In the genomic region with DNA sequence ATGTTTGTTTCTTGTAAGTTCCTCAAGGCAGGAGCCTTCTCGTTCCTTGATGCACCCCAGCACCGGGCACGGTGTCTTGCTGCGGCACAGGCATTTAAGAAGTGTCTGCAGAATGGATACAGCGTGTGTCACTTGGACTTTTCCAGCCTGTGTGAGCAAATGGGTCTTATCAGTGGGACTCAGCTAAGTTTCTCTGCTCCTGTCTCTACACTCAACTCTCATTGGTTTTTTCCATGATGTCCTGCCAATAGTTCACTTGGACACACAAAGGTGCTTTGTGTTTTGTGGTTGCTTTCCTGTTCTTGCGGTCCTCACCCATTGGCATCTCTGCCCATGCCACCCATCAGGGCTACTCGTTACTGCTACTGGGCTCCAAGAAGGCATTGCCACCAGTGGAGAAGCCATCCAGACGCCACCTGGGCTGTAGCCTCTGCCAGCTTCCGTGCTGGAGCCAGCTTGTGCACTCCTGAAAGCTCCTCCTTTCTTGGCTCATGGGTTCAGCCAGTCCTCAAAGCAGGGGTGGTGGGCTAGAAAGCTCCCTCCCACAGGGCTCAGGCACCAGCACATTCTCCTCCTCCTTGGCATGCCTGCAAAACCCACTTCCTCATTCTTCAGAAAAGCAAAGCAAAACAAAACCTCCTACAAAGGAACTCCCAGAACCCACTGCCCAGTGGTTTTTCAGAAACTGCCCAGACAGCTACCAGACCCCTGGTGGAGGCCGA, we compare ENCODE assay signal across 8 cellular contexts. TPM values are rescaled to one million over a fixed set of nuclear protein-coding genes. Genes with fewer than 3 reads are reported as not detected.
A peak's percentile ranks its signal among the peaks of the same experiment; 100 is the strongest.
DNase-seq lines count a peak whose midpoint lies in the region; ATAC-seq, FAIRE-seq and TF ChIP-seq lines count a peak whose summit lies in the region.

No MANE protein-coding gene starts in this region.

- H3K9ac ChIP-seq in K562 (ENCODE audit: insufficient read depth in 1 of 2, low read depth in 2 of 2, low read length in 2 of 2) (peak overlapping the region in 1 of 2 experiments; percentile 80; a peak in 1 of 4 replicates), HepG2 (ENCODE audit: insufficient read depth, low read depth, low read length) (peak overlapping the region; percentile 58)

- peak overlapping the region; percentile 39; the same call in 1 of the 2 replicates for H3K4me2 ChIP-seq in K562 (ENCODE audit: insufficient read depth, low read length)
- H3K4me2 ChIP-seq in HepG2 (ENCODE audit: low read depth, low read length): peak overlapping the region; percentile 75

- H3K79me2 ChIP-seq in K562 (ENCODE audit: control insufficient read depth, insufficient read depth, low read length) (no peaks in the 10 kb centered on the region), HepG2 (ENCODE audit: insufficient read depth, low read length) (no peaks in the 10 kb centered on the region)

- TF ChIP-seq EP300 in K562 (IDR thresholded peaks at IDR 0.05; ENCODE audit: low read length) (no peak), HepG2 (IDR thresholded peaks at IDR 0.05; ENCODE audit: low read depth in 2 of 2, low read length in 2 of 2) (peak in 1 of 2 experiments; percentile 50; a peak in 2 of 4 replicates), HepG2 (CRISPR knock-in tag; IDR thresholded peaks at IDR 0.05; ENCODE audit: borderline replicate concordance) (0 out of 2 replicates have a peak, but pooled peaks have one; percentile 9)

- POLR2A ChIA-PET in K562 (lab: Yijun Ruan, JAX) (interaction anchor here (0.8 to 2.2 kb wide), 4 partner anchors 12 to 187 kb away, joined by 3 to 12 read pairs (median 4); no protein-coding TSS in a partner anchor), HepG2 (lab: Yijun Ruan, JAX) (interaction anchor here (0.7 to 4.9 kb wide), 23 partner anchors 8 to 207 kb away, joined by 3 to 73 read pairs (median 7); a partner anchor contains a TSS)

- H3K4me3 ChIP-seq in K562 (no peak overlapping the region), HepG2 (replicated peaks in 1 of 3; ENCODE audit: insufficient read depth in 1 of 3, low read depth in 2 of 3, low read length in 3 of 3) (peak overlapping the region; percentile 8 to 59 (median 14); a peak in 5 of 6 replicates), thyroid gland (replicated peaks in 1 of 3) (no peak overlapping the region)
- H3K4me3 ChIP-seq in effector memory CD4-positive, alpha-beta T cell (ENCODE audit: insufficient read depth, low read depth, low read length, poor library complexity, severe bottlenecking): no peak overlapping the region

- no peaks in the 10 kb centered on the region for H3K9me1 ChIP-seq in K562 (ENCODE audit: control insufficient read depth, insufficient read depth, low read length)

- TF ChIP-seq RAD21 in K562 (CRISPR knock-in tag; conservative IDR thresholded peaks at IDR 0.05 in 1 of 2, IDR thresholded peaks at IDR 0.05 in 1 of 2) (no peak), HepG2 (CRISPR knock-in tag; IDR thresholded peaks at IDR 0.05) (no peak)

- TF ChIP-seq CTCF in K562 (IDR thresholded peaks at IDR 0.05 in 2 of 3, conservative IDR thresholded peaks at IDR 0.05 in 1 of 3; ENCODE audit: insufficient read depth in 2 of 3, low read depth in 1 of 3, low read length in 3 of 3) (no peak), HepG2 (CRISPR knock-in tag; IDR thresholded peaks at IDR 0.05) (peak; percentile 11; the same call in 1 of the 2 replicates), thyroid gland (IDR thresholded peaks at IDR 0.05) (no peak), GM10266 (IDR thresholded peaks at IDR 0.05; ENCODE audit: control insufficient read depth, insufficient read depth, low read depth, missing control alignments) (no peak)

- intact Hi-C loops in K562 (cut with micrococcal nuclease): no loop called here
- intact Hi-C loops in HepG2 (cut with micrococcal nuclease; ENCODE audit: unreplicated experiment): loop anchor here (2.0 kb wide), 1 partner anchor 14 kb away; no protein-coding TSS in a partner anchor
- intact Hi-C loops in thyroid gland (cut with DNase I): no loop called here

- CTCF ChIA-PET in K562 (lab: Yijun Ruan, JAX; ENCODE audit: low intra/inter-chr PET ratio): no interaction called here
- CTCF ChIA-PET in HepG2 (lab: Yijun Ruan, JAX; ENCODE audit: low intra/inter-chr PET ratio, low total read pairs): no interaction called here

- H2AFZ ChIP-seq in K562 (ENCODE audit: low read depth, low read length) (peak overlapping the region; percentile 70), HepG2 (ENCODE audit: low read length) (no peak overlapping the region)

- TF ChIP-seq POLR2A in K562 (conservative IDR thresholded peaks at IDR 0.05) (no peak), HepG2 (IDR thresholded peaks at IDR 0.05; ENCODE audit: insufficient read depth in 1 of 2, low read depth in 2 of 2, low read length in 2 of 2) (peak; percentile 30 to 62; a peak in 3 of 4 replicates), thyroid gland (IDR thresholded peaks at IDR 0.05) (peak in 1 of 2 donors; percentile 61)

- H3K4me1 ChIP-seq in K562 (replicated peaks in 1 of 2; ENCODE audit: control insufficient read depth in 2 of 2, insufficient read depth in 2 of 2, low read length in 2 of 2): peaks cover 8 to 21% of the 10 kb centered on the region in 2 experiments; a peak in 4 of 5 replicates
- H3K4me1 ChIP-seq in HepG2 (ENCODE audit: insufficient read depth, low read length): peaks cover 83% of the 10 kb centered on the region
- H3K4me1 ChIP-seq in thyroid gland: peaks cover 26 to 43% of the 10 kb centered on the region in 2 donors
- peaks cover 9% of the 10 kb centered on the region for H3K4me1 ChIP-seq in effector memory CD4-positive, alpha-beta T cell (ENCODE audit: control insufficient read depth, insufficient read depth, low read length, poor library complexity, severe bottlenecking)

- BruUV-seq in K562 (replicated peaks; lab: Mats Ljungman, UMichigan): no TSS peak
- BruUV-seq in HepG2 (replicated peaks; lab: Mats Ljungman, UMichigan): no TSS peak

- DNase-seq in Daoy (ENCODE audit: low read depth): peak; percentile 85
- DNase-seq in H4 (ENCODE audit: low spot score): peak; percentile 98
- peak; percentile 5 for DNase-seq in NCI-H2029 (lab: John Stamatoyannopoulos, UW)
- peak in 1 of 4 experiments; percentile 28 for DNase-seq in K562 (ENCODE audit: extremely low read depth in 1 of 4, low spot score in 3 of 4)
- peak; percentile 80 for DNase-seq in HepG2 (ENCODE audit: low spot score)
- DNase-seq in thyroid gland: peak; percentile 91 to 92
- no peak for DNase-seq in effector memory CD4-positive, alpha-beta T cell
- no peak for DNase-seq in GM10266 (ENCODE audit: extremely low spot score)

- FAIRE-seq in K562 (lab: Jason Lieb, UNC): peak; percentile 44
- peak; percentile 28 for FAIRE-seq in HepG2 (lab: Jason Lieb, UNC)

- H3K36me3 ChIP-seq in K562 (ENCODE audit: control insufficient read depth, insufficient read depth, low read length): no peaks in the 10 kb centered on the region; the same call in 2 of the 3 replicates
- no peaks in the 10 kb centered on the region for H3K36me3 ChIP-seq in HepG2 (replicated peaks in 1 of 2; ENCODE audit: control insufficient read depth in 1 of 2, insufficient read depth in 2 of 2, low read length in 2 of 2)
- no peaks in the 10 kb centered on the region for H3K36me3 ChIP-seq in thyroid gland
- H3K36me3 ChIP-seq in effector memory CD4-positive, alpha-beta T cell (ENCODE audit: control insufficient read depth, insufficient read depth, low read length): no peaks in the 10 kb centered on the region

- H3K27me3 ChIP-seq in K562 (ENCODE audit: control insufficient read depth in 2 of 2, insufficient read depth in 2 of 2, low read length in 2 of 2) (no peaks in the 10 kb centered on the region), HepG2 (ENCODE audit: control insufficient read depth in 1 of 2, insufficient read depth in 2 of 2, low read length in 2 of 2) (no peaks in the 10 kb centered on the region), thyroid gland (no peaks in the 10 kb centered on the region)
- H3K27me3 ChIP-seq in effector memory CD4-positive, alpha-beta T cell (replicated peaks; ENCODE audit: control insufficient read depth, insufficient read depth, low read length, poor library complexity, severe bottlenecking): no peaks in the 10 kb centered on the region

- in situ Hi-C loops in K562 (cut with MboI): no loop called here
- in situ Hi-C loops in HepG2 (cut with HindIII; ENCODE audit: extremely low pct_ligation_motif_present, low pct_unique_long_range_greater_than_20kb): no loop called here

- ATAC-seq in K562 (peak; percentile 60), HepG2 (peak; percentile 53)

- H3K9me3 ChIP-seq in K562 (replicated peaks; ENCODE audit: control insufficient read depth, insufficient read depth, low read depth, low read length) (no peaks in the 10 kb centered on the region), HepG2 (ENCODE audit: low read length) (no peaks in the 10 kb centered on the region), thyroid gland (no peaks in the 10 kb centered on the region)
- no peaks in the 10 kb centered on the region for H3K9me3 ChIP-seq in effector memory CD4-positive, alpha-beta T cell (ENCODE audit: control insufficient read depth, low read length)

- H3K27ac ChIP-seq in K562 (ENCODE audit: extremely low read depth, low read depth, low read length) (no peak overlapping the region), HepG2 (ENCODE audit: extremely low read length, insufficient read depth, low read length) (peak overlapping the region; percentile 73), thyroid gland (peak overlapping the region; percentile 57 to 70 (median 59))
- no peak overlapping the region for H3K27ac ChIP-seq in effector memory CD4-positive, alpha-beta T cell (ENCODE audit: insufficient read depth, low read length, poor library complexity, severe bottlenecking)

- 27% methylated on average over 10 of the region's 10 CpGs for WGBS in K562 (ENCODE audit: insufficient coverage, low coverage, missing lambda C conversion rate)
- WGBS in HepG2 (ENCODE audit: low lambda C conversion rate): 44% methylated on average over 10 of the region's 10 CpGs
- 64% methylated on average over 9 to 10 of the region's 10 CpGs for WGBS in thyroid gland, 2 donors

- H4K20me1 ChIP-seq in K562 (replicated peaks; ENCODE audit: control insufficient read depth, insufficient read depth, low read length) (no peaks in the 10 kb centered on the region), HepG2 (ENCODE audit: insufficient read depth, low read length) (no peaks in the 10 kb centered on the region)

RNA-seq across cellular contexts. Expression of a gene that starts 41.4 kb away (rescaled TPM):
- total RNA-seq in Daoy (2014; rRNA removed; shearing (Covaris generic)): not detected in 2 replicates
- total RNA-seq in H4 (2014; rRNA removed; shearing (Covaris generic)): 0.70 and 3.3 TPM in 2 replicates
- not detected in 2 replicates for total RNA-seq in K562 (2011; cell fraction: chromatin; rRNA removed; ENCODE audit: low replicate concordance)
- not detected in 2 replicates for total RNA-seq in K562 (2011; cell fraction: nucleolus; rRNA removed)
- not detected in 2 replicates for total RNA-seq in K562 (2011; cell fraction: nucleoplasm; rRNA removed)
- total RNA-seq in K562 (2014; rRNA removed) (0.24 TPM in 1 of 2 replicates, not detected in the other), K562 (2014; rRNA removed; fragmentation: Illumina TruSeq; extraction: Trizol) (not detected in 2 replicates), K562 (2015; rRNA removed; fragmentation: Illumina TruSeq; extraction: Trizol) (not detected in 2 replicates), K562 (2021) (0.13 TPM in 1 of 2 replicates, not detected in the other), HepG2 (2016; rRNA removed; fragmentation: Illumina TruSeq; extraction: Trizol) (1.9 and 3.6 TPM in 2 replicates), thyroid gland (1 to 10 TPM; 2.7 to 6.1 (median 3.6) TPM)
- polyA plus RNA-seq in K562 (2011; rRNA removed) (not detected in 2 replicates), K562 (2014; fragmentation: Illumina TruSeq; extraction: Trizol) (not detected in 2 replicates), K562 (2014; fragmentation: Nextera tagmentation; extraction: Ambion mirVana) (under 1 TPM in 1 of 2 experiments, not detected in 1; 0.13 TPM), K562 (2014; rRNA removed) (not detected in 2 replicates), HepG2 (2011; rRNA removed) (4.7 and 7.3 TPM in 2 replicates)
- polyA plus RNA-seq in K562 (2011; cell fraction: cytosol; rRNA removed): not detected in 2 replicates
- not detected in 2 replicates for polyA plus RNA-seq in K562 (2011; cell fraction: nucleus; rRNA removed)
- 0.12 TPM in 1 of 2 replicates, not detected in the other for polyA plus RNA-seq in K562 (2012)
- not detected in 2 replicates for polyA minus RNA-seq in K562 (2011; rRNA and poly(A)+ RNA removed)
- not detected in 2 replicates for polyA minus RNA-seq in K562 (2011; cell fraction: cytosol; rRNA and poly(A)+ RNA removed)
- polyA minus RNA-seq in K562 (2011; cell fraction: nucleus; rRNA and poly(A)+ RNA removed): not detected in 2 replicates
- 0.88 and 1.0 TPM in 2 replicates for total RNA-seq in HepG2 (2016; cell fraction: cytosol; rRNA removed; fragmentation: Illumina TruSeq; extraction: Trizol; ENCODE audit: low read depth)
- total RNA-seq in HepG2 (2016; cell fraction: insoluble cytoplasmic fraction; rRNA removed; fragmentation: Illumina TruSeq; extraction: Trizol): 2.6 and 4.1 TPM in 2 replicates
- total RNA-seq in HepG2 (2016; cell fraction: membrane; rRNA removed; fragmentation: Illumina TruSeq; extraction: Trizol): 0.93 and 1.1 TPM in 2 replicates
- 2.8 and 3.1 TPM in 2 replicates for total RNA-seq in HepG2 (2016; cell fraction: nucleus; rRNA removed; fragmentation: Illumina TruSeq; extraction: Trizol)
- 6.0 and 6.1 TPM in 2 replicates for polyA plus RNA-seq in HepG2 (2011; cell fraction: cytosol; rRNA removed)
- polyA plus RNA-seq in HepG2 (2011; cell fraction: nucleus; rRNA removed): 2.0 and 2.8 TPM in 2 replicates
- 3.1 and 4.5 TPM in 2 replicates for polyA plus RNA-seq in HepG2 (2012)
- 1.2 and 1.3 TPM in 2 replicates for polyA plus RNA-seq in HepG2 (2016; cell fraction: cytosol; fragmentation: Illumina TruSeq; extraction: Trizol; ENCODE audit: low read depth)
- polyA plus RNA-seq in HepG2 (2016; cell fraction: insoluble cytoplasmic fraction; fragmentation: Illumina TruSeq; extraction: Trizol; ENCODE audit: low read depth): 1.8 and 3.2 TPM in 2 replicates
- 0.65 and 1.0 TPM in 2 replicates for polyA plus RNA-seq in HepG2 (2016; cell fraction: membrane; fragmentation: Illumina TruSeq; extraction: Trizol; ENCODE audit: low read depth)
- 3.7 and 3.8 TPM in 2 replicates for polyA plus RNA-seq in HepG2 (2016; cell fraction: nucleus; fragmentation: Illumina TruSeq; extraction: Trizol; ENCODE audit: insufficient read depth, low read depth)
- 4.2 TPM in 1 of 2 replicates, not detected in the other for polyA minus RNA-seq in HepG2 (2011; rRNA and poly(A)+ RNA removed; ENCODE audit: low replicate concordance)
- 3.3 and 3.6 TPM in 2 replicates for polyA minus RNA-seq in HepG2 (2011; cell fraction: cytosol; rRNA and poly(A)+ RNA removed)
- polyA minus RNA-seq in HepG2 (2011; cell fraction: nucleus; rRNA and poly(A)+ RNA removed): 2.3 and 2.5 TPM in 2 replicates

Comparison
In these comparisons a context has a peak if more than half of its experiments do, and no peak if none do; other contexts are left out.
1. DNase-seq: peak in Daoy (single experiment), H4 (single experiment), NCI-H2029 (single experiment), HepG2 (single experiment) and thyroid gland (2 of 2); none in effector memory CD4-positive, alpha-beta T cell (0 of 3) and GM10266 (single experiment).
2. H3K27ac ChIP-seq: peak in HepG2 (single experiment) and thyroid gland (3 of 3); none in K562 (single experiment) and effector memory CD4-positive, alpha-beta T cell (single experiment).
3. H3K4me3 ChIP-seq: peak in HepG2 (3 of 3); none in K562 (single experiment), thyroid gland (0 of 3) and effector memory CD4-positive, alpha-beta T cell (single experiment).